In genomic region chr5:88143693-88144218, GRCh38 we compare ENCODE assay signal across 14 cellular contexts.
A peak's percentile ranks its signal among the peaks of the same experiment; 100 is the strongest.
DNase-seq lines count a peak whose midpoint lies in the region; ATAC-seq and TF ChIP-seq lines count a peak whose summit lies in the region.
"Had no signal": no experiment of that assay in that cellular context is flagged by ENCODE, and none has a peak within 500 bp of the region (broad histone marks: within the 10 kb centered on the region; RNA-seq: fewer than 3 reads in every experiment).

No MANE protein-coding gene starts in this region.

- no peak for TF ChIP-seq EP300 in ovary (IDR thresholded peaks at IDR 0.05)

- H3K4me3 ChIP-seq in AG10803 (ENCODE audit: low read length) (peak overlapping the region; percentile 54), HUES48 (ENCODE audit: low read depth, low read length) (peak overlapping the region; percentile 48), fibroblast of lung (replicated peaks in 1 of 4; ENCODE audit: control extremely low read depth in 1 of 4, insufficient read depth in 1 of 4, low read depth in 3 of 4, low read length in 4 of 4) (peak overlapping the region; percentile 50 to 61 (median 52)), ovary (peak overlapping the region; percentile 43)
- H3K4me3 ChIP-seq: body of pancreas had no signal

- no peak for DNase-seq in AG10803 (ENCODE audit: low read depth)
- DNase-seq in fibroblast of lung (ENCODE audit: low read depth in 2 of 2), result no peak
- peak in 1 of 5 donors; percentile 19 for DNase-seq in ovary
- DNase-seq in stimulated activated CD4-positive, alpha-beta T cell treated with anti-CD3 and anti-CD28 coated beads, Interleukin-4, amount 100 ng/mL, for 4 hours, result no peak
- DNase-seq in DMS53 (lab: John Stamatoyannopoulos, UW), result no peak
- no peak for DNase-seq in NCI-H187 treated with DMSO at 0.1 percent for 48 hours (lab: John Stamatoyannopoulos, UW)
- DNase-seq: activated CD8-positive, alpha-beta memory T cell treated with anti-CD3 and anti-CD28 coated beads for 24 hours; KBM-7; NCI-H2081 treated with DMSO at 0.1 percent for 48 hours; stimulated activated CD4-positive, alpha-beta T cell treated with anti-CD3 and anti-CD28 coated beads, Interleukin-4, amount 100 ng/mL, for 1 hour had no signal

- no peak for TF ChIP-seq POLR2A in ovary (IDR thresholded peaks at IDR 0.05)

- H3K27me3 ChIP-seq in HUES48 (ENCODE audit: control insufficient read depth, insufficient read depth, low read length), result peaks cover 73% of the 10 kb centered on the region
- peaks cover 34% of the 10 kb centered on the region for H3K27me3 ChIP-seq in fibroblast of lung (ENCODE audit: control insufficient read depth, insufficient read depth, low read length)
- no peaks in the 10 kb centered on the region for H3K27me3 ChIP-seq in ovary

- intact Hi-C loops in ovary (cut with DNase I), result loop anchor here in 2 of 4 donors (5.0 to 10.0 kb wide), 3 partner anchors 131 to 689 kb away; no protein-coding TSS in a partner anchor

- peaks cover 51% of the 10 kb centered on the region for H3K4me1 ChIP-seq in HUES48 (ENCODE audit: control insufficient read depth, insufficient read depth, low read length)
- peaks cover 4% of the 10 kb centered on the region for H3K4me1 ChIP-seq in fibroblast of lung (ENCODE audit: control insufficient read depth, extremely low read depth, insufficient read depth, low read length)
- H3K4me1 ChIP-seq in ovary (ENCODE audit: insufficient read depth), result peaks cover 1% of the 10 kb centered on the region

- no peak overlapping the region for H3K27ac ChIP-seq in HUES48 (ENCODE audit: low read depth, low read length)
- no peak overlapping the region for H3K27ac ChIP-seq in fibroblast of lung (ENCODE audit: insufficient read depth, low read length)
- no peak overlapping the region for H3K27ac ChIP-seq in ovary
- H3K27ac ChIP-seq: body of pancreas, epithelial cell of prostate had no signal

- H4K20me1 ChIP-seq in fibroblast of lung (ENCODE audit: control insufficient read depth, extremely low read depth, insufficient read depth, low read length), result peaks cover 2% of the 10 kb centered on the region

- no peak for ATAC-seq in HG02970 (IDR thresholded peaks at IDR 0.05; ENCODE audit: low FRiP score, unreplicated experiment)
- ATAC-seq: body of pancreas had no signal

- TF ChIP-seq CTCF in AG10803 (conservative IDR thresholded peaks at IDR 0.05; ENCODE audit: low read length) (no peak), fibroblast of lung (conservative IDR thresholded peaks at IDR 0.05 in 1 of 2, IDR thresholded peaks at IDR 0.05 in 1 of 2; ENCODE audit: low read depth in 1 of 2, low read length in 2 of 2) (no peak), ovary (IDR thresholded peaks at IDR 0.05) (no peak)

- H3K79me2 ChIP-seq in fibroblast of lung (ENCODE audit: control insufficient read depth, insufficient read depth, low read length), result no peaks in the 10 kb centered on the region

- H3K9ac ChIP-seq in HUES48 (ENCODE audit: low read depth, low read length) (no peak overlapping the region), fibroblast of lung (ENCODE audit: insufficient read depth, low read length) (no peak overlapping the region)

- H2AFZ ChIP-seq in fibroblast of lung (ENCODE audit: low read length), result no peak overlapping the region

- H3K36me3 ChIP-seq in HUES48 (ENCODE audit: control insufficient read depth, insufficient read depth, low read length) (no peaks in the 10 kb centered on the region), fibroblast of lung (ENCODE audit: control insufficient read depth, insufficient read depth, low read length) (no peaks in the 10 kb centered on the region), ovary (no peaks in the 10 kb centered on the region)

- no peaks in the 10 kb centered on the region for H3K9me3 ChIP-seq in HUES48 (ENCODE audit: control insufficient read depth, insufficient read depth, low read length)
- no peaks in the 10 kb centered on the region for H3K9me3 ChIP-seq in fibroblast of lung (ENCODE audit: control insufficient read depth, insufficient read depth, low read depth, low read length)
- H3K9me3 ChIP-seq in ovary, result no peaks in the 10 kb centered on the region
- H3K9me3 ChIP-seq: body of pancreas had no signal

- peak overlapping the region; percentile 96 for H3K4me2 ChIP-seq in fibroblast of lung (ENCODE audit: extremely low read depth, insufficient read depth, low read length)

- 39 to 50% (median 49%) methylated on average over 10 of the region's 10 CpGs for WGBS in ovary, 3 donors
